Comparison of ENCODE assay signal across 21 cellular contexts in the genomic region with DNA sequence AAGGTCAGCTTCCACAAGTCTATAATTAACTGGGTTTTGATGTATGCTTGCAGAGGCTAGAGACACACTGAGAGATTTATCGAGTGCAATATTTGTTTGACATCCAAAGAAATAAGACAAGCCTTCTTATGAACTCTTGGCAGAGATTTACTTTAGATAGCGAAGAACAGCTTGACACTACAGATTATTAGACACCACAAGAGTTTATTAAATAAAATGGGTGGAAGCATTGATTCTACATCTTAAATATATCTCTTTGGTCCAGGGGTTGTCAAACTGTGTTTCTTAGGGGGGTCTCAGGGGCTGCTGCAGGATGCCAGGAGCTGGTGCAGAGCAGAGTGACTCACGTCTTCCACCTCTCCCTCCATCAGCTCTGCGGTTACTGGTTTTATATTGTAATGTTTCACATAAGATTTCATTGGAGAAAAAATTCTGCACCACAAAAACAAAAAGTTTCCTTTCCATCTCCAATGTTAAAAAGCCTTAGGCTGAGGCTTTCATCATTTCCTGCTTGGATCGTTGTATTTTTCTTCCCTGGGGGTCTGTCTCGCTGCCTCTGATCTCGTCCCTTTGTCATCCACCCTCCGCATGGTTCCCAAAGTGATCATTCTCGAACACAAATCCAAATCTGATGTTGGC.
DNase-seq lines count a peak whose midpoint lies in the region; ATAC-seq, FAIRE-seq and TF ChIP-seq lines count a peak whose summit lies in the region.
"Had no signal": no experiment of that assay in that cellular context is flagged by ENCODE, and none has a peak within 500 bp of the region (broad histone marks: within the 10 kb centered on the region; RNA-seq: fewer than 3 reads in every experiment).

No MANE protein-coding gene starts in this region.

- H3K4me1 ChIP-seq in H1 (replicated peaks in 1 of 4; ENCODE audit: control insufficient read depth in 3 of 4, insufficient read depth in 4 of 4, low read length in 3 of 4), result no peaks in the 10 kb centered on the region
- H3K4me1 ChIP-seq: breast epithelium, heart left ventricle, SJSA1 had no signal

- DNase-seq in activated naive CD4-positive, alpha-beta T cell treated with anti-CD3 and anti-CD28 coated beads for 36 hours, result peak; percentile 19
- no peak for DNase-seq in activated naive CD4-positive, alpha-beta T cell treated with Interleukin-2 at 50 U/mL for 16 hours
- peak; percentile 47 for DNase-seq in NCI-H2227 treated with DMSO at 0.1 percent for 48 hours (lab: John Stamatoyannopoulos, UW)
- no peak for DNase-seq in H1 (ENCODE audit: low read depth in 1 of 2, low spot score in 2 of 2)
- DNase-seq in stimulated activated naive CD8-positive, alpha-beta T cell treated with anti-CD3 and anti-CD28 coated beads, Interleukin-15, Interleukin-2, amounts not matched to agents 100 U/mL and 50 U/mL, for 24 hours, result no peak
- no peak for DNase-seq in NCI-H146 (lab: John Stamatoyannopoulos, UW)
- DNase-seq in HUDEP-2 (lab: John Stamatoyannopoulos, UW; ENCODE audit: unreplicated experiment in 76 of 76), result no peak
- no peak for DNase-seq in RKO (ENCODE audit: low spot score)
- DNase-seq: activated CD4-positive, alpha-beta T cell treated with anti-CD3 and anti-CD28 coated beads, Interleukin-2, amount 10 ng/mL, durations not matched to agents 7 days and 5 days; activated effector memory CD4-positive, alpha-beta T cell treated with Interleukin-2 at 50 U/mL for 16 hours; GOT3; heart left ventricle; MV-4-11; NCI-H2029 treated with DMSO at 0.1 percent for 48 hours; NCI-H526; OCI-M1 had no signal

- H2AK5ac ChIP-seq in H1 (ENCODE audit: low read depth, low read length), result no peak overlapping the region

- no peaks in the 10 kb centered on the region for H3K36me3 Mint-ChIP-seq in activated naive CD4-positive, alpha-beta T cell treated with anti-CD3 and anti-CD28 coated beads for 36 hours (ENCODE audit: low read depth)

- no peak overlapping the region for H3K4me3 ChIP-seq in H1 (ENCODE audit: extremely low read depth in 1 of 4, insufficient read depth in 2 of 4, low read depth in 3 of 4, low read length in 4 of 4)
- H3K4me3 ChIP-seq: breast epithelium, heart left ventricle, SJSA1 had no signal

- TF ChIP-seq EP300 in H1 (IDR thresholded peaks at IDR 0.05; ENCODE audit: borderline replicate concordance in 1 of 2, low read depth in 2 of 2, low read length in 2 of 2), result no peak

- intact Hi-C loops in activated naive CD4-positive, alpha-beta T cell treated with anti-CD3 and anti-CD28 coated beads for 36 hours (cut with micrococcal nuclease), result loop anchor here (1.0 to 5.0 kb wide), 2 partner anchors 136 to 221 kb away; no protein-coding TSS in a partner anchor

- no peak overlapping the region for H4K91ac ChIP-seq in H1 (replicated peaks; ENCODE audit: insufficient read length, low read length)

- H3K9me3 Mint-ChIP-seq in activated naive CD4-positive, alpha-beta T cell treated with anti-CD3 and anti-CD28 coated beads for 36 hours, result no peaks in the 10 kb centered on the region

- H2AFZ ChIP-seq in H1 (ENCODE audit: low read length), result peak overlapping the region; percentile 50

- H2BK15ac ChIP-seq in H1 (ENCODE audit: low read length), result no peak overlapping the region

- H3K56ac ChIP-seq in H1 (replicated peaks; ENCODE audit: insufficient read length, low read depth, low read length), result no peak overlapping the region

- no peak overlapping the region for H3K27ac Mint-ChIP-seq in activated naive CD4-positive, alpha-beta T cell treated with anti-CD3 and anti-CD28 coated beads for 36 hours
- H3K27ac Mint-ChIP-seq: activated CD4-positive, alpha-beta T cell treated with anti-CD3 and anti-CD28 coated beads, Interleukin-2, amount 10 ng/mL, durations not matched to agents 7 days and 5 days had no signal

- no peak overlapping the region for H3K4me3 Mint-ChIP-seq in activated naive CD4-positive, alpha-beta T cell treated with anti-CD3 and anti-CD28 coated beads for 36 hours
- H3K4me3 Mint-ChIP-seq: activated CD4-positive, alpha-beta T cell treated with anti-CD3 and anti-CD28 coated beads, Interleukin-2, amount 10 ng/mL, durations not matched to agents 7 days and 5 days had no signal

- no peak overlapping the region for H4K8ac ChIP-seq in H1 (ENCODE audit: extremely low read depth, insufficient read depth, low read length)

- no peak overlapping the region for H3K4me2 ChIP-seq in H1 (ENCODE audit: insufficient read depth in 1 of 2, low read depth in 2 of 2, low read length in 2 of 2)

- H2BK20ac ChIP-seq in H1 (ENCODE audit: low read length), result no peak overlapping the region

- peak; percentile 58 for ATAC-seq in stimulated activated naive CD8-positive, alpha-beta T cell treated with anti-CD3 and anti-CD28 coated beads, Interleukin-15, Interleukin-2, amounts not matched to agents 100 U/mL and 50 U/mL, for 24 hours
- ATAC-seq: heart left ventricle had no signal

- no peaks in the 10 kb centered on the region for H3K79me1 ChIP-seq in H1 (ENCODE audit: low read depth, low read length)

- no peak for TF ChIP-seq RAD21 in H1 (IDR thresholded peaks at IDR 0.05 in 1 of 2, conservative IDR thresholded peaks at IDR 0.05 in 1 of 2; ENCODE audit: low read depth in 2 of 2, low read length in 2 of 2)

- TF ChIP-seq CTCF in H1 (IDR thresholded peaks at IDR 0.05; ENCODE audit: control extremely low read depth in 1 of 3, insufficient read depth in 1 of 3, low read depth in 1 of 3, low read length in 3 of 3), result no peak

- H3K27ac ChIP-seq in H1 (ENCODE audit: low read depth, low read length), result no peak overlapping the region
- H3K27ac ChIP-seq: breast epithelium, heart left ventricle, SJSA1 had no signal

- no peak overlapping the region for H3K14ac ChIP-seq in H1 (ENCODE audit: insufficient read length)

- H3K23me2 ChIP-seq in H1 (ENCODE audit: low read depth, low read length), result no peaks in the 10 kb centered on the region

- no peak for TF ChIP-seq POLR2A in H1 (IDR thresholded peaks at IDR 0.05; ENCODE audit: control extremely low read depth in 1 of 2, low read depth in 2 of 2, low read length in 2 of 2)

- H3K27me3 Mint-ChIP-seq in activated naive CD4-positive, alpha-beta T cell treated with anti-CD3 and anti-CD28 coated beads for 36 hours (ENCODE audit: low read depth), result peaks cover 1% of the 10 kb centered on the region
- H3K27me3 Mint-ChIP-seq: activated CD4-positive, alpha-beta T cell treated with anti-CD3 and anti-CD28 coated beads, Interleukin-2, amount 10 ng/mL, durations not matched to agents 7 days and 5 days had no signal

- H3K79me2 ChIP-seq in H1 (ENCODE audit: control insufficient read depth in 1 of 2, insufficient read depth in 2 of 2, low read length in 2 of 2), result no peaks in the 10 kb centered on the region

- no peak overlapping the region for H3K9ac ChIP-seq in H1 (replicated peaks in 1 of 4; ENCODE audit: extremely low read depth in 1 of 4, low read depth in 3 of 4, low read length in 3 of 4)

- no peak overlapping the region for H3K18ac ChIP-seq in H1 (ENCODE audit: extremely low read depth, low read length)

- no peak overlapping the region for H3K23ac ChIP-seq in H1 (ENCODE audit: insufficient read length)

- no peaks in the 10 kb centered on the region for H3K36me3 ChIP-seq in H1 (ENCODE audit: control insufficient read depth in 2 of 4, insufficient read depth in 4 of 4, low read length in 3 of 4)
- H3K36me3 ChIP-seq: breast epithelium, heart left ventricle, SJSA1 had no signal

- H2BK5ac ChIP-seq in H1 (ENCODE audit: low read depth, low read length), result no peak overlapping the region

- H3K27me3 ChIP-seq in H1 (replicated peaks in 1 of 4; ENCODE audit: control insufficient read depth in 3 of 4, extremely low read depth in 1 of 4, insufficient read depth in 3 of 4, low read length in 3 of 4), result no peaks in the 10 kb centered on the region
- H3K27me3 ChIP-seq: breast epithelium, heart left ventricle, SJSA1 had no signal

- WGBS in H1 (ENCODE audit: extremely low coverage in 1 of 2, insufficient coverage in 1 of 2, insufficient read length in 1 of 2, insufficient replicate concordance in 2 of 2, low coverage in 1 of 2, low lambda C conversion rate in 2 of 2, missing lambda C conversion rate in 1 of 2), 2 experiments, result 89% methylated on average over 9 of the region's 9 CpGs; no CpG with 5 or more reads in 1 of the 2 experiments

- no peak for FAIRE-seq in H1 (lab: Jason Lieb, UNC)
- FAIRE-seq: G401.6, GM12891, islet of Langerhans had no signal

- H3K4ac ChIP-seq in H1 (replicated peaks; ENCODE audit: insufficient read length, low read depth, low read length), result no peak overlapping the region

- H4K20me1 ChIP-seq in H1 (replicated peaks in 1 of 2; ENCODE audit: control insufficient read depth in 1 of 2, insufficient read depth in 2 of 2, low read length in 2 of 2), result no peaks in the 10 kb centered on the region

- peaks cover 10% of the 10 kb centered on the region for H3K4me1 Mint-ChIP-seq in activated naive CD4-positive, alpha-beta T cell treated with anti-CD3 and anti-CD28 coated beads for 36 hours (ENCODE audit: low read depth)

- H2BK120ac ChIP-seq in H1 (replicated peaks; ENCODE audit: low read depth, low read length), result no peak overlapping the region

- H3K9me3 ChIP-seq in H1 (ENCODE audit: insufficient read depth in 2 of 2, low read depth in 1 of 2, low read length in 1 of 2), result no peaks in the 10 kb centered on the region
- H3K9me3 ChIP-seq: SJSA1 had no signal

- H4K5ac ChIP-seq in H1 (ENCODE audit: insufficient read length, low read depth, low read length), result no peak overlapping the region

- POLR2A ChIA-PET in H1 (lab: Charles Lee; ENCODE audit: partially characterized antibody), result no interaction called here

- CTCF ChIA-PET in activated naive CD4-positive, alpha-beta T cell treated with anti-CD3 and anti-CD28 coated beads for 36 hours (lab: Charles Lee), result interaction anchor here (0.6 to 1.4 kb wide), 4 partner anchors 8 to 636 kb away, joined by 3 to 5 read pairs (median 4); no protein-coding TSS in a partner anchor
- CTCF ChIA-PET in H1 (lab: Charles Lee; ENCODE audit: partially characterized antibody), result interaction anchor here (0.7 to 3.6 kb wide), 7 partner anchors 134 to 552 kb away, joined by 3 to 13 read pairs (median 3); no protein-coding TSS in a partner anchor

- no peak overlapping the region for H2BK12ac ChIP-seq in H1 (ENCODE audit: low read depth, low read length)

TF ChIP-seq in H1, 55 proteins besides CTCF, POLR2A, EP300 and RAD21 (continues in another document):
- TF ChIP-seq TAF1 (IDR thresholded peaks at IDR 0.05; ENCODE audit: low read depth, low read length) (no peak), PHF8 (conservative IDR thresholded peaks at IDR 0.05; ENCODE audit: low read depth, low read length) (no peak), GABPA (IDR thresholded peaks at IDR 0.05; ENCODE audit: borderline replicate concordance, insufficient read depth, low read length) (no peak), RXRA (IDR thresholded peaks at IDR 0.05; ENCODE audit: insufficient read depth, low read depth, low read length) (no peak)

Comparison
In these comparisons a context has a peak if more than half of its experiments do, and no peak if none do; other contexts are left out.
1. DNase-seq: peak in activated naive CD4-positive, alpha-beta T cell treated with anti-CD3 and anti-CD28 coated beads for 36 hours (single experiment) and NCI-H2227 treated with DMSO at 0.1 percent for 48 hours (single experiment); none in activated naive CD4-positive, alpha-beta T cell treated with Interleukin-2 at 50 U/mL for 16 hours (single experiment), H1 (0 of 2), stimulated activated naive CD8-positive, alpha-beta T cell treated with anti-CD3 and anti-CD28 coated beads, Interleukin-15, Interleukin-2, amounts not matched to agents 100 U/mL and 50 U/mL, for 24 hours (single experiment), NCI-H146 (single experiment), HUDEP-2 (0 of 76) and RKO (single experiment).